Comparison of ENCODE assay signal across 1 cellular context in genomic region chr17:7484067-7484963, GRCh38.
TF ChIP-seq lines count a peak whose summit lies in the region.

Gene POLR2A (plus strand): TSS chr17:7484366.

TF ChIP-seq in HepG2, 621 proteins besides CTCF, POLR2A, EP300 and RAD21 (continued from another document and continues in another):
- TF ChIP-seq, protein P1, sequence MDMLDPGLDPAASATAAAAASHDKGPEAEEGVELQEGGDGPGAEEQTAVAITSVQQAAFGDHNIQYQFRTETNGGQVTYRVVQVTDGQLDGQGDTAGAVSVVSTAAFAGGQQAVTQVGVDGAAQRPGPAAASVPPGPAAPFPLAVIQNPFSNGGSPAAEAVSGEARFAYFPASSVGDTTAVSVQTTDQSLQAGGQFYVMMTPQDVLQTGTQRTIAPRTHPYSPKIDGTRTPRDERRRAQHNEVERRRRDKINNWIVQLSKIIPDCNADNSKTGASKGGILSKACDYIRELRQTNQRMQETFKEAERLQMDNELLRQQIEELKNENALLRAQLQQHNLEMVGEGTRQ (IDR thresholded peaks at IDR 0.05; ENCODE audit: low read depth, low read length): no peak
- TF ChIP-seq, protein P1 (CRISPR knock-in tag; IDR thresholded peaks at IDR 0.05; ENCODE audit: borderline replicate concordance): no peak
- TF ChIP-seq ZNF546 (CRISPR knock-in tag; conservative IDR thresholded peaks at IDR 0.05) (peak; percentile 79; the same call in 1 of the 2 replicates), SYNCRIP (IDR thresholded peaks at IDR 0.05; ENCODE audit: insufficient read depth, low read depth, low read length) (no peak), ZNF230 (CRISPR knock-in tag; IDR thresholded peaks at IDR 0.05) (0 out of 2 replicates have a peak, but pooled peaks have one; percentile 47), DNMT3B (CRISPR knock-in tag; conservative IDR thresholded peaks at IDR 0.05) (0 out of 2 replicates have a peak, but pooled peaks have one; percentile 77), HHEX (CRISPR knock-in tag; IDR thresholded peaks at IDR 0.05) (no peak), PTBP1 (IDR thresholded peaks at IDR 0.05; ENCODE audit: low read depth, low read length, poor library complexity, severe bottlenecking) (peak; percentile 54), ZNF12 (CRISPR knock-in tag; IDR thresholded peaks at IDR 0.05) (peak; percentile 84), ATF1 (CRISPR knock-in tag; IDR thresholded peaks at IDR 0.05) (peak; percentile 21; the same call in 1 of the 2 replicates), YEATS4 (CRISPR knock-in tag; IDR thresholded peaks at IDR 0.05; ENCODE audit: borderline replicate concordance) (peak; percentile 89), POGZ (CRISPR knock-in tag; IDR thresholded peaks at IDR 0.05) (no peak; the same call in 1 of the 2 replicates), ZNF44 (CRISPR knock-in tag; IDR thresholded peaks at IDR 0.05) (no peak; the same call in 1 of the 2 replicates), ZBTB38 (CRISPR knock-in tag; IDR thresholded peaks at IDR 0.05) (peak; percentile 49; the same call in 1 of the 2 replicates), ZC3H13 (CRISPR knock-in tag; IDR thresholded peaks at IDR 0.05) (peak; percentile 38), HNRNPH1 (optimal IDR thresholded peaks at IDR 0.05; ENCODE audit: low read depth, low read length) (peak; percentile 77), WIZ (CRISPR knock-in tag; IDR thresholded peaks at IDR 0.05) (peak; percentile 37), ZBED4 (CRISPR knock-in tag; IDR thresholded peaks at IDR 0.05; ENCODE audit: borderline replicate concordance) (peak; percentile 66), SATB2 (CRISPR knock-in tag; IDR thresholded peaks at IDR 0.05) (no peak), SIN3B (IDR thresholded peaks at IDR 0.05; ENCODE audit: low read length) (peak; percentile 56; the same call in 1 of the 2 replicates), JUND (CRISPR knock-in tag; IDR thresholded peaks at IDR 0.05) (0 out of 2 replicates have a peak, but pooled peaks have one; percentile 15), PHF21A (CRISPR knock-in tag; IDR thresholded peaks at IDR 0.05) (peak; percentile 91), FUBP1 (CRISPR knock-in tag; IDR thresholded peaks at IDR 0.05; ENCODE audit: borderline replicate concordance) (no peak), RAD51 (IDR thresholded peaks at IDR 0.05; ENCODE audit: borderline replicate concordance) (no peak), ZNF367 (CRISPR knock-in tag; IDR thresholded peaks at IDR 0.05; ENCODE audit: borderline replicate concordance) (0 out of 2 replicates have a peak, but pooled peaks have one; percentile 25), ZNF772 (CRISPR knock-in tag; IDR thresholded peaks at IDR 0.05) (peak; percentile 8; the same call in 1 of the 2 replicates), RFX3 (CRISPR knock-in tag; IDR thresholded peaks at IDR 0.05) (no peak; the same call in 1 of the 2 replicates), FOXC1 (CRISPR knock-in tag; IDR thresholded peaks at IDR 0.05; ENCODE audit: borderline replicate concordance) (peak; percentile 13; the same call in 1 of the 2 replicates), YY1 (IDR thresholded peaks at IDR 0.05; ENCODE audit: insufficient read depth, insufficient replicate concordance, low read depth, low read length) (peak; percentile 84), ZNF234 (CRISPR knock-in tag; conservative IDR thresholded peaks at IDR 0.05) (no peak), ZNF7 (CRISPR knock-in tag; IDR thresholded peaks at IDR 0.05) (no peak), ZNF143 (CRISPR knock-in tag; IDR thresholded peaks at IDR 0.05) (peak; percentile 86)
- TF ChIP-seq, protein P2, sequence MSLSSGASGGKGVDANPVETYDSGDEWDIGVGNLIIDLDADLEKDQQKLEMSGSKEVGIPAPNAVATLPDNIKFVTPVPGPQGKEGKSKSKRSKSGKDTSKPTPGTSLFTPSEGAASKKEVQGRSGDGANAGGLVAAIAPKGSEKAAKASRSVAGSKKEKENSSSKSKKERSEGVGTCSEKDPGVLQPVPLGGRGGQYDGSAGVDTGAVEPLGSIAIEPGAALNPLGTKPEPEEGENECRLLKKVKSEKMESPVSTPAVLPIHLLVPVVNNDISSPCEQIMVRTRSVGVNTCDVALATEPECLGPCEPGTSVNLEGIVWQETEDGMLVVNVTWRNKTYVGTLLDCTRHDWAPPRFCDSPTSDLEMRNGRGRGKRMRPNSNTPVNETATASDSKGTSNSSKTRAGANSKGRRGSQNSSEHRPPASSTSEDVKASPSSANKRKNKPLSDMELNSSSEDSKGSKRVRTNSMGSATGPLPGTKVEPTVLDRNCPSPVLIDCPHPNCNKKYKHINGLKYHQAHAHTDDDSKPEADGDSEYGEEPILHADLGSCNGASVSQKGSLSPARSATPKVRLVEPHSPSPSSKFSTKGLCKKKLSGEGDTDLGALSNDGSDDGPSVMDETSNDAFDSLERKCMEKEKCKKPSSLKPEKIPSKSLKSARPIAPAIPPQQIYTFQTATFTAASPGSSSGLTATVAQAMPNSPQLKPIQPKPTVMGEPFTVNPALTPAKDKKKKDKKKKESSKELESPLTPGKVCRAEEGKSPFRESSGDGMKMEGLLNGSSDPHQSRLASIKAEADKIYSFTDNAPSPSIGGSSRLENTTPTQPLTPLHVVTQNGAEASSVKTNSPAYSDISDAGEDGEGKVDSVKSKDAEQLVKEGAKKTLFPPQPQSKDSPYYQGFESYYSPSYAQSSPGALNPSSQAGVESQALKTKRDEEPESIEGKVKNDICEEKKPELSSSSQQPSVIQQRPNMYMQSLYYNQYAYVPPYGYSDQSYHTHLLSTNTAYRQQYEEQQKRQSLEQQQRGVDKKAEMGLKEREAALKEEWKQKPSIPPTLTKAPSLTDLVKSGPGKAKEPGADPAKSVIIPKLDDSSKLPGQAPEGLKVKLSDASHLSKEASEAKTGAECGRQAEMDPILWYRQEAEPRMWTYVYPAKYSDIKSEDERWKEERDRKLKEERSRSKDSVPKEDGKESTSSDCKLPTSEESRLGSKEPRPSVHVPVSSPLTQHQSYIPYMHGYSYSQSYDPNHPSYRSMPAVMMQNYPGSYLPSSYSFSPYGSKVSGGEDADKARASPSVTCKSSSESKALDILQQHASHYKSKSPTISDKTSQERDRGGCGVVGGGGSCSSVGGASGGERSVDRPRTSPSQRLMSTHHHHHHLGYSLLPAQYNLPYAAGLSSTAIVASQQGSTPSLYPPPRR (CRISPR knock-in tag; IDR thresholded peaks at IDR 0.05; ENCODE audit: borderline replicate concordance): peak; percentile 64; the same call in 1 of the 2 replicates
- TF ChIP-seq, protein P3, sequence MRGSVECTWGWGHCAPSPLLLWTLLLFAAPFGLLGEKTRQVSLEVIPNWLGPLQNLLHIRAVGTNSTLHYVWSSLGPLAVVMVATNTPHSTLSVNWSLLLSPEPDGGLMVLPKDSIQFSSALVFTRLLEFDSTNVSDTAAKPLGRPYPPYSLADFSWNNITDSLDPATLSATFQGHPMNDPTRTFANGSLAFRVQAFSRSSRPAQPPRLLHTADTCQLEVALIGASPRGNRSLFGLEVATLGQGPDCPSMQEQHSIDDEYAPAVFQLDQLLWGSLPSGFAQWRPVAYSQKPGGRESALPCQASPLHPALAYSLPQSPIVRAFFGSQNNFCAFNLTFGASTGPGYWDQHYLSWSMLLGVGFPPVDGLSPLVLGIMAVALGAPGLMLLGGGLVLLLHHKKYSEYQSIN (CRISPR knock-in tag; IDR thresholded peaks at IDR 0.05; ENCODE audit: borderline replicate concordance): no peak; the same call in 1 of the 2 replicates
- TF ChIP-seq, protein P4, sequence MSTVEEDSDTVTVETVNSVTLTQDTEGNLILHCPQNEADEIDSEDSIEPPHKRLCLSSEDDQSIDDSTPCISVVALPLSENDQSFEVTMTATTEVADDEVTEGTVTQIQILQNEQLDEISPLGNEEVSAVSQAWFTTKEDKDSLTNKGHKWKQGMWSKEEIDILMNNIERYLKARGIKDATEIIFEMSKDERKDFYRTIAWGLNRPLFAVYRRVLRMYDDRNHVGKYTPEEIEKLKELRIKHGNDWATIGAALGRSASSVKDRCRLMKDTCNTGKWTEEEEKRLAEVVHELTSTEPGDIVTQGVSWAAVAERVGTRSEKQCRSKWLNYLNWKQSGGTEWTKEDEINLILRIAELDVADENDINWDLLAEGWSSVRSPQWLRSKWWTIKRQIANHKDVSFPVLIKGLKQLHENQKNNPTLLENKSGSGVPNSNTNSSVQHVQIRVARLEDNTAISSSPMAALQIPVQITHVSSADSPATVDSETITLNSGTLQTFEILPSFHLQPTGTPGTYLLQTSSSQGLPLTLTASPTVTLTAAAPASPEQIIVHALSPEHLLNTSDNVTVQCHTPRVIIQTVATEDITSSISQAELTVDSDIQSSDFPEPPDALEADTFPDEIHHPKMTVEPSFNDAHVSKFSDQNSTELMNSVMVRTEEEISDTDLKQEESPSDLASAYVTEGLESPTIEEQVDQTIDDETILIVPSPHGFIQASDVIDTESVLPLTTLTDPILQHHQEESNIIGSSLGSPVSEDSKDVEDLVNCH (CRISPR knock-in tag; IDR thresholded peaks at IDR 0.05): no peak
- TF ChIP-seq, protein P5, sequence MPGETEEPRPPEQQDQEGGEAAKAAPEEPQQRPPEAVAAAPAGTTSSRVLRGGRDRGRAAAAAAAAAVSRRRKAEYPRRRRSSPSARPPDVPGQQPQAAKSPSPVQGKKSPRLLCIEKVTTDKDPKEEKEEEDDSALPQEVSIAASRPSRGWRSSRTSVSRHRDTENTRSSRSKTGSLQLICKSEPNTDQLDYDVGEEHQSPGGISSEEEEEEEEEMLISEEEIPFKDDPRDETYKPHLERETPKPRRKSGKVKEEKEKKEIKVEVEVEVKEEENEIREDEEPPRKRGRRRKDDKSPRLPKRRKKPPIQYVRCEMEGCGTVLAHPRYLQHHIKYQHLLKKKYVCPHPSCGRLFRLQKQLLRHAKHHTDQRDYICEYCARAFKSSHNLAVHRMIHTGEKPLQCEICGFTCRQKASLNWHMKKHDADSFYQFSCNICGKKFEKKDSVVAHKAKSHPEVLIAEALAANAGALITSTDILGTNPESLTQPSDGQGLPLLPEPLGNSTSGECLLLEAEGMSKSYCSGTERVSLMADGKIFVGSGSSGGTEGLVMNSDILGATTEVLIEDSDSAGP (CRISPR knock-in tag; IDR thresholded peaks at IDR 0.05; ENCODE audit: borderline replicate concordance): peak; percentile 84; the same call in 1 of the 2 replicates
- TF ChIP-seq, protein P6, sequence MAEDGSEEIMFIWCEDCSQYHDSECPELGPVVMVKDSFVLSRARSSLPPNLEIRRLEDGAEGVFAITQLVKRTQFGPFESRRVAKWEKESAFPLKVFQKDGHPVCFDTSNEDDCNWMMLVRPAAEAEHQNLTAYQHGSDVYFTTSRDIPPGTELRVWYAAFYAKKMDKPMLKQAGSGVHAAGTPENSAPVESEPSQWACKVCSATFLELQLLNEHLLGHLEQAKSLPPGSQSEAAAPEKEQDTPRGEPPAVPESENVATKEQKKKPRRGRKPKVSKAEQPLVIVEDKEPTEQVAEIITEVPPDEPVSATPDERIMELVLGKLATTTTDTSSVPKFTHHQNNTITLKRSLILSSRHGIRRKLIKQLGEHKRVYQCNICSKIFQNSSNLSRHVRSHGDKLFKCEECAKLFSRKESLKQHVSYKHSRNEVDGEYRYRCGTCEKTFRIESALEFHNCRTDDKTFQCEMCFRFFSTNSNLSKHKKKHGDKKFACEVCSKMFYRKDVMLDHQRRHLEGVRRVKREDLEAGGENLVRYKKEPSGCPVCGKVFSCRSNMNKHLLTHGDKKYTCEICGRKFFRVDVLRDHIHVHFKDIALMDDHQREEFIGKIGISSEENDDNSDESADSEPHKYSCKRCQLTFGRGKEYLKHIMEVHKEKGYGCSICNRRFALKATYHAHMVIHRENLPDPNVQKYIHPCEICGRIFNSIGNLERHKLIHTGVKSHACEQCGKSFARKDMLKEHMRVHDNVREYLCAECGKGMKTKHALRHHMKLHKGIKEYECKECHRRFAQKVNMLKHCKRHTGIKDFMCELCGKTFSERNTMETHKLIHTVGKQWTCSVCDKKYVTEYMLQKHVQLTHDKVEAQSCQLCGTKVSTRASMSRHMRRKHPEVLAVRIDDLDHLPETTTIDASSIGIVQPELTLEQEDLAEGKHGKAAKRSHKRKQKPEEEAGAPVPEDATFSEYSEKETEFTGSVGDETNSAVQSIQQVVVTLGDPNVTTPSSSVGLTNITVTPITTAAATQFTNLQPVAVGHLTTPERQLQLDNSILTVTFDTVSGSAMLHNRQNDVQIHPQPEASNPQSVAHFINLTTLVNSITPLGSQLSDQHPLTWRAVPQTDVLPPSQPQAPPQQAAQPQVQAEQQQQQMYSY (CRISPR knock-in tag; IDR thresholded peaks at IDR 0.05): peak; percentile 97
